Comparison of ENCODE assay signal across 17 cellular contexts in the genomic region with DNA sequence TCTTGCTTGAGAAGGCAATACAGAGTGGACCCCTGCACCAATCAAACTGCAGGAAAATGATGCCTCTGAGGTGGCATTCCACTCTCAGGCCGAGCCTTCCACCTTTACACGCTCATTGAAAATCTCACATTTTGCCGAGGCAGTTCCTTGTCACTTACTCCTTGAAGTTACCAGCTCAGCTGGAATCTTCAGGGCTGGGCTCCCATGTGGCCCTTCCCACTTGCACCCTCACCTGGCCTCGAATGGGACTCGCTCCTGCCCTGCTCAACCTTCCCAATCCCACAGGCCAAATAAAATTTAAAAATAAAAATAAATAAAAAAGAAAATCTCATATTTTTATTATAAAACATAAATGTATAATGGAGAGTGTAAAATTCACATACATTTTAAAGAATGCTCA.
DNase-seq lines count a peak whose midpoint lies in the region; ATAC-seq and TF ChIP-seq lines count a peak whose summit lies in the region.
"Had no signal": no experiment of that assay in that cellular context is flagged by ENCODE, and none has a peak within 500 bp of the region (broad histone marks: within the 10 kb centered on the region; RNA-seq: fewer than 3 reads in every experiment).

No MANE protein-coding gene starts in this region.

- no peak overlapping the region for H2BK20ac ChIP-seq in H9 (ENCODE audit: low read depth, low read length, poor library complexity, severe bottlenecking)

- H3K27ac Mint-ChIP-seq in H9 = peak overlapping the region in 1 of 3 experiments; percentile 5; a peak in 1 of 7 replicates
- no peak overlapping the region for H3K27ac Mint-ChIP-seq in endodermal cell
- H3K27ac Mint-ChIP-seq: CD14-positive monocyte; CD4-positive, alpha-beta T cell; CD8-positive, alpha-beta memory T cell had no signal

- ATAC-seq in SK-N-SH treated with all-trans-retinoic acid at 6 μM for 48 hours = no peak
- ATAC-seq: HCT116 had no signal

- H3K23me2 ChIP-seq in H9 (ENCODE audit: insufficient read length, low read depth, low read length, poor library complexity, severe bottlenecking) = no peaks in the 10 kb centered on the region

- H3K9me3 ChIP-seq in H9 (ENCODE audit: control insufficient read depth, low read depth, low read length) (no peaks in the 10 kb centered on the region), endodermal cell (ENCODE audit: control insufficient read depth, low read length) (no peaks in the 10 kb centered on the region), esophagus squamous epithelium (no peaks in the 10 kb centered on the region)
- H3K9me3 ChIP-seq: BE2C; BLaER1 treated with 17β-estradiol and CSF1 and Interleukin-3, amounts not matched to agents 10 nM and 100 nM had no signal

- H3K79me1 ChIP-seq in H9 (ENCODE audit: insufficient read depth, low read depth, low read length, poor library complexity, severe bottlenecking) = no peaks in the 10 kb centered on the region

- no peak overlapping the region for H2AK5ac ChIP-seq in H9 (ENCODE audit: insufficient read length, low read length)

- no peak overlapping the region for H2AFZ ChIP-seq in H9 (ENCODE audit: low read length)

- no peak overlapping the region for H3K4me2 ChIP-seq in H9 (ENCODE audit: insufficient read depth, insufficient read length, low read length)
- H3K4me2 ChIP-seq: BLaER1 treated with 17β-estradiol and CSF1 and Interleukin-3, amounts not matched to agents 10 nM and 100 nM had no signal

- H3K56ac ChIP-seq in H9 (ENCODE audit: insufficient read length, low read depth, low read length) = no peak overlapping the region

- no peak overlapping the region for H3K14ac ChIP-seq in H9 (ENCODE audit: insufficient read depth, low read length)

- no peak overlapping the region for H3K27ac ChIP-seq in H9 (ENCODE audit: insufficient read length, low read depth, low read length)
- H3K27ac ChIP-seq in endodermal cell (ENCODE audit: low read depth, low read length) = no peak overlapping the region
- no peak overlapping the region for H3K27ac ChIP-seq in esophagus squamous epithelium
- H3K27ac ChIP-seq: BLaER1 treated with 17β-estradiol and CSF1 and Interleukin-3, amounts not matched to agents 10 nM and 100 nM had no signal

- H3K4me3 Mint-ChIP-seq in H9 (no peak overlapping the region), endodermal cell (no peak overlapping the region)
- H3K4me3 Mint-ChIP-seq: CD14-positive monocyte; CD4-positive, alpha-beta T cell; CD8-positive, alpha-beta memory T cell had no signal

- H2BK120ac ChIP-seq in H9 (ENCODE audit: low read depth, low read length, poor library complexity, severe bottlenecking) = no peak overlapping the region

- no peak overlapping the region for H4K5ac ChIP-seq in H9 (ENCODE audit: insufficient read length, low read depth, low read length)

- H3T11ph ChIP-seq in H9 (ENCODE audit: low read length) = no peak overlapping the region

- H4K91ac ChIP-seq in H9 (ENCODE audit: insufficient read length, low read depth, low read length) = no peak overlapping the region

- H4K8ac ChIP-seq in H9 (replicated peaks; ENCODE audit: insufficient read length, low read depth, low read length) = no peak overlapping the region

- H3K27me3 ChIP-seq in H9 (ENCODE audit: insufficient read depth, low read length) (no peaks in the 10 kb centered on the region), endodermal cell (ENCODE audit: control insufficient read depth, insufficient read depth, low read length, poor library complexity, severe bottlenecking) (no peaks in the 10 kb centered on the region), esophagus squamous epithelium (no peaks in the 10 kb centered on the region)
- H3K27me3 ChIP-seq: BE2C; BLaER1 treated with 17β-estradiol and CSF1 and Interleukin-3, amounts not matched to agents 10 nM and 100 nM had no signal

- H3K23ac ChIP-seq in H9 (ENCODE audit: insufficient read length, low read depth, low read length) = no peak overlapping the region

- peak; percentile 39 for DNase-seq in H9
- no peak for DNase-seq in endodermal cell
- peak; percentile 22 for DNase-seq in iPS-NIHi7 (ENCODE audit: extremely low spot score)
- DNase-seq in Ammon's horn (ENCODE audit: low spot score) = no peak
- no peak for DNase-seq in middle frontal gyrus (ENCODE audit: extremely low spot score, low spot score)
- DNase-seq in esophagus squamous epithelium (lab: John Stamatoyannopoulos, UW) = no peak
- DNase-seq: BE2C; CD4-positive, alpha-beta T cell; CD8-positive, alpha-beta memory T cell; DMS53; DMS79 treated with DMSO at 0.1 percent for 48 hours; GOT3; H7 had no signal

- H3K4me1 Mint-ChIP-seq in H9 (peaks cover 10 to 12% of the 10 kb centered on the region in 2 experiments), endodermal cell (no peaks in the 10 kb centered on the region)
- H3K4me1 Mint-ChIP-seq: CD14-positive monocyte; CD8-positive, alpha-beta memory T cell had no signal

- H2BK12ac ChIP-seq in H9 (ENCODE audit: insufficient read length, low read depth, low read length) = no peak overlapping the region

- H3K36me3 ChIP-seq in endodermal cell (ENCODE audit: control insufficient read depth, insufficient read depth, low read length) (no peaks in the 10 kb centered on the region), esophagus squamous epithelium (no peaks in the 10 kb centered on the region)
- H3K36me3 ChIP-seq: BE2C; BLaER1 treated with 17β-estradiol and CSF1 and Interleukin-3, amounts not matched to agents 10 nM and 100 nM had no signal

- TF ChIP-seq CTCF in H9 (conservative IDR thresholded peaks at IDR 0.05) (peak; percentile 27; the same call in 2 of the 3 replicates), endodermal cell (conservative IDR thresholded peaks at IDR 0.05) (peak; percentile 23), esophagus squamous epithelium (IDR thresholded peaks at IDR 0.05) (no peak)

- no peak overlapping the region for H3K4ac ChIP-seq in H9 (ENCODE audit: low read depth, low read length)

- H3K4me1 ChIP-seq in H9 (ENCODE audit: insufficient read depth, low read length) (no peaks in the 10 kb centered on the region), endodermal cell (ENCODE audit: control insufficient read depth, insufficient read depth, low read length) (no peaks in the 10 kb centered on the region), esophagus squamous epithelium (no peaks in the 10 kb centered on the region)
- H3K4me1 ChIP-seq: BLaER1 treated with 17β-estradiol and CSF1 and Interleukin-3, amounts not matched to agents 10 nM and 100 nM had no signal

- no peaks in the 10 kb centered on the region for H3K79me2 ChIP-seq in H9 (ENCODE audit: insufficient read depth, low read length)

- intact Hi-C loops in esophagus squamous epithelium (cut with DNase I) = no loop called here

- no peak for TF ChIP-seq POLR2A in esophagus squamous epithelium (IDR thresholded peaks at IDR 0.05)

- WGBS in H9 (ENCODE audit: extremely low coverage, insufficient read length, low lambda C conversion rate) = no CpG with 5 or more reads among the region's 5 CpGs
- WGBS in endodermal cell (ENCODE audit: insufficient coverage in 1 of 2, insufficient read length in 1 of 2), 2 experiments = 85 to 96% methylated on average over 3 to 5 of the region's 5 CpGs
- 62 to 77% methylated on average over 5 of the region's 5 CpGs for WGBS in esophagus squamous epithelium, 2 donors

- no peaks in the 10 kb centered on the region for H4K20me1 ChIP-seq in H9 (ENCODE audit: control insufficient read depth, insufficient read depth, insufficient read length)
- H4K20me1 ChIP-seq: BLaER1 treated with 17β-estradiol and CSF1 and Interleukin-3, amounts not matched to agents 10 nM and 100 nM had no signal

- no peak overlapping the region for H2BK15ac ChIP-seq in H9 (ENCODE audit: low read depth, low read length)

- H3K27me3 Mint-ChIP-seq in H9 (ENCODE audit: low read depth) (no peaks in the 10 kb centered on the region), endodermal cell (ENCODE audit: insufficient read depth) (no peaks in the 10 kb centered on the region)
- H3K27me3 Mint-ChIP-seq: CD4-positive, alpha-beta T cell; CD8-positive, alpha-beta memory T cell had no signal

- peaks cover 3 to 4% of the 10 kb centered on the region in 2 experiments; a peak in 3 of 5 replicates for H3K9me3 Mint-ChIP-seq in H9
- H3K9me3 Mint-ChIP-seq in endodermal cell = no peaks in the 10 kb centered on the region

- H2BK5ac ChIP-seq in H9 (ENCODE audit: insufficient read length, low read length) = no peak overlapping the region

- no peak overlapping the region for H3K18ac ChIP-seq in H9 (ENCODE audit: insufficient read length, low read depth, low read length)

- H3K36me3 Mint-ChIP-seq in H9 (ENCODE audit: insufficient read depth in 1 of 3, low read depth in 3 of 3) (peaks cover 3 to 5% (median 4%) of the 10 kb centered on the region in 3 experiments; a peak in 5 of 7 replicates), endodermal cell (ENCODE audit: low read depth) (no peaks in the 10 kb centered on the region)
- H3K36me3 Mint-ChIP-seq: CD14-positive monocyte; CD8-positive, alpha-beta memory T cell had no signal

- H3K4me3 ChIP-seq in endodermal cell (ENCODE audit: low read length) (no peak overlapping the region), esophagus squamous epithelium (no peak overlapping the region)
- H3K4me3 ChIP-seq: BLaER1 treated with 17β-estradiol and CSF1 and Interleukin-3, amounts not matched to agents 10 nM and 100 nM had no signal

- H3K9ac ChIP-seq in H9 (ENCODE audit: extremely low read depth, insufficient read length, low read length) (no peak overlapping the region), endodermal cell (ENCODE audit: extremely low read depth, low read length, poor library complexity, severe bottlenecking) (no peak overlapping the region)
- H3K9ac ChIP-seq: BLaER1 treated with 17β-estradiol and CSF1 and Interleukin-3, amounts not matched to agents 10 nM and 100 nM had no signal

TF ChIP-seq in SK-N-SH treated with all-trans-retinoic acid at 6 μM for 48 hours, 23 proteins besides CTCF, POLR2A, EP300 and RAD21 (continues in another document):
- TF ChIP-seq BACH2 (CRISPR knock-in tag; IDR thresholded peaks at IDR 0.05; ENCODE audit: borderline replicate concordance) = no peak
- TF ChIP-seq, protein P1, sequence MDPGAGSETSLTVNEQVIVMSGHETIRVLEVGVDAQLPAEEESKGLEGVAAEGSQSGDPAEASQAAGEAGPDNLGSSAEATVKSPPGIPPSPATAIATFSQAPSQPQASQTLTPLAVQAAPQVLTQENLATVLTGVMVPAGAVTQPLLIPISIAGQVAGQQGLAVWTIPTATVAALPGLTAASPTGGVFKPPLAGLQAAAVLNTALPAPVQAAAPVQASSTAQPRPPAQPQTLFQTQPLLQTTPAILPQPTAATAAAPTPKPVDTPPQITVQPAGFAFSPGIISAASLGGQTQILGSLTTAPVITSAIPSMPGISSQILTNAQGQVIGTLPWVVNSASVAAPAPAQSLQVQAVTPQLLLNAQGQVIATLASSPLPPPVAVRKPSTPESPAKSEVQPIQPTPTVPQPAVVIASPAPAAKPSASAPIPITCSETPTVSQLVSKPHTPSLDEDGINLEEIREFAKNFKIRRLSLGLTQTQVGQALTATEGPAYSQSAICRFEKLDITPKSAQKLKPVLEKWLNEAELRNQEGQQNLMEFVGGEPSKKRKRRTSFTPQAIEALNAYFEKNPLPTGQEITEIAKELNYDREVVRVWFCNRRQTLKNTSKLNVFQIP (CRISPR knock-in tag; IDR thresholded peaks at IDR 0.05; ENCODE audit: borderline replicate concordance, low read depth) = no peak
- no peak for TF ChIP-seq ESRRG (CRISPR knock-in tag; IDR thresholded peaks at IDR 0.05)
- TF ChIP-seq SNAI2 (CRISPR knock-in tag; IDR thresholded peaks at IDR 0.05) = no peak

Comparison
In these comparisons a context has a peak if more than half of its experiments do, and no peak if none do; other contexts are left out.
1. DNase-seq: peak in H9 (single experiment) and iPS-NIHi7 (single experiment); none in endodermal cell (single experiment), Ammon's horn (single experiment), middle frontal gyrus (single experiment) and esophagus squamous epithelium (single experiment).
2. CTCF ChIP-seq: peak in H9 (single experiment) and endodermal cell (single experiment); none in esophagus squamous epithelium (0 of 6).